Comparison of ENCODE assay signal across 38 cellular contexts in the genomic region with DNA sequence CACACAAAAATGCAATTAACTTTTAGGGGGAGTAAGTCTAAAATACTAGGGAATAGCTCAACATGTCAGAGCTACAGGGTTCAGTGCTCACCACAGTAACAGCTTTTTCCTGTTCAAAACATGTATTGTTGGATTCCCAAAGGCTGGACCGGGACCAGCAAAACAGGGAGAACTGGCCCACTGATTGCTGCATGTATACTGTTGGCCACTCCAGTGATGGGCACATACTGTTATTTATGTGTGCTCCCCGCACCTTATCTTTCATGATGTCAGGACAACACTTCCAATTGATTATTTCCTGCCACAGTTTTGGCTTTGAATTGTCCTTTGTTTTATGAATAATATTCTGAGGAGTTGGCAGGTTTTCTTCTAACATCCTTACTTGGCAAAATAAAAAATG. TPM values are rescaled to one million over a fixed set of nuclear protein-coding genes. Genes with fewer than 3 reads are reported as not detected.
"Had no signal": no experiment of that assay in that cellular context is flagged by ENCODE, and none has a peak within 500 bp of the region (broad histone marks: within the 10 kb centered on the region; RNA-seq: fewer than 3 reads in every experiment).

No MANE protein-coding gene starts in this region.

- H3K4me3 ChIP-seq: adrenal gland, ascending aorta, body of pancreas, breast epithelium, cardiac muscle cell had no signal

- H3K27ac ChIP-seq: adrenal gland, ascending aorta, body of pancreas, brain microvascular endothelial cell, breast epithelium, cardiac muscle cell had no signal

- DNase-seq: activated effector memory CD4-positive, alpha-beta T cell treated with anti-CD3 and anti-CD28 coated beads, Interleukin-2, amount 50 U/mL, for 16 hours; activated effector memory CD4-positive, alpha-beta T cell treated with Interleukin-2 at 50 U/mL for 16 hours; activated gamma-delta T cell; activated gamma-delta T cell treated with Interleukin-2 at 50 U/mL for 16 hours; activated naive CD4-positive, alpha-beta T cell; activated naive CD4-positive, alpha-beta T cell treated with anti-CD3 and anti-CD28 coated beads for 36 hours; activated naive CD4-positive, alpha-beta T cell treated with anti-CD3 and anti-CD28 coated beads, Interleukin-2, amount 10 ng/mL, durations not matched to agents 7 days and 5 days; activated naive CD4-positive, alpha-beta T cell treated with anti-CD3 and anti-CD28 coated beads, Interleukin-2, amount 50 U/mL, for 16 hours; activated naive CD4-positive, alpha-beta T cell treated with Interleukin-2 at 50 U/mL for 16 hours; activated naive CD8-positive, alpha-beta T cell treated with anti-CD3 and anti-CD28 coated beads for 36 hours; activated naive CD8-positive, alpha-beta T cell treated with anti-CD3 and anti-CD28 coated beads, Interleukin-2, amount 10 ng/mL, durations not matched to agents 7 days and 5 days; activated naive CD8-positive, alpha-beta T cell treated with anti-CD3 and anti-CD28 coated beads, Interleukin-2, amount 50 U/mL, for 24 hours; activated T-cell treated with anti-CD3 and anti-CD28 coated beads, Interleukin-2, amount 50 U/mL, for 1 hour; activated T-cell treated with anti-CD3 and anti-CD28 coated beads, Interleukin-2, amount 50 U/mL, for 24 hours; activated T-cell treated with anti-CD3 and anti-CD28 coated beads, Interleukin-2, amount 50 U/mL, for 4 hours; activated T-cell treated with anti-CD3 and anti-CD28 coated beads, Interleukin-2, amount 50 U/mL, for 48 hours; activated T-cell treated with anti-CD3 and anti-CD28 coated beads, Interleukin-2, amount 50 U/mL, for 72 hours; adrenal gland; amniotic stem cell; amygdala; anterior cingulate cortex; aorta; body of pancreas; brain microvascular endothelial cell; caudate nucleus; central memory CD4-positive, alpha-beta T cell; cerebellar nuclear complex had no signal

- ATAC-seq: activated naive CD4-positive, alpha-beta T cell treated with anti-CD3 and anti-CD28 coated beads, Interleukin-2, amount 50 U/mL, for 72 hours; activated naive CD8-positive, alpha-beta T cell treated with anti-CD3 and anti-CD28 coated beads, Interleukin-2, amount 50 U/mL, for 24 hours; activated T-cell treated with anti-CD3 and anti-CD28 coated beads, Interleukin-2, amount 50 U/mL, for 4 hours; activated T-cell treated with anti-CD3 and anti-CD28 coated beads, Interleukin-2, amount 50 U/mL, for 72 hours; activated T-helper 17 cell treated with anti-CD3 and anti-CD28 coated beads, Interleukin-2, amount 50 U/mL, for 72 hours; body of pancreas had no signal

RNA-seq across cellular contexts. Expression of gene HMGB4, which starts 50.7 kb away (rescaled TPM):
- total RNA-seq: activated naive CD4-positive, alpha-beta T cell treated with anti-CD3 and anti-CD28 coated beads for 36 hours; activated naive CD4-positive, alpha-beta T cell treated with anti-CD3 and anti-CD28 coated beads, Interleukin-2, amount 50 U/mL, for 72 hours; activated naive CD8-positive, alpha-beta T cell treated with anti-CD3 and anti-CD28 coated beads for 36 hours; activated naive CD8-positive, alpha-beta T cell treated with anti-CD3 and anti-CD28 coated beads, Interleukin-2, amount 10 ng/mL, durations not matched to agents 7 days and 5 days; activated T-cell treated with anti-CD3 and anti-CD28 coated beads, Interleukin-2, amount 50 U/mL, for 4 hours; activated T-cell treated with anti-CD3 and anti-CD28 coated beads, Interleukin-2, amount 50 U/mL, for 72 hours; activated T-helper 1 cell treated with anti-CD3 and anti-CD28 coated beads, Interleukin-12 subunit alpha, Interleukin-12 subunit beta, Interleukin-2, Interleukin-4 antibody, amounts not matched to agents 30 ng/mL and 10 ng/mL and 1 ng/mL, durations not matched to agents 14 hours and 24 hours and 36 hours; activated T-helper 17 cell treated with anti-CD3 and anti-CD28 coated beads, Interleukin-2, amount 50 U/mL, for 72 hours; activated T-helper 2 cell treated with anti-CD3 and anti-CD28 coated beads, Interferon-gamma antibody, Interleukin-2, Interleukin-4, amounts not matched to agents 10 μg/mL and 5 μg/mL and 100 μg/mL, durations not matched to agents 14 hours and 24 hours and 36 hours; adrenal gland; aorta; ascending aorta; astrocyte; body of pancreas; breast epithelium; bronchial epithelial cell; cardiac muscle cell; cerebellum; chondrocyte had no signal
